In the genomic region with DNA sequence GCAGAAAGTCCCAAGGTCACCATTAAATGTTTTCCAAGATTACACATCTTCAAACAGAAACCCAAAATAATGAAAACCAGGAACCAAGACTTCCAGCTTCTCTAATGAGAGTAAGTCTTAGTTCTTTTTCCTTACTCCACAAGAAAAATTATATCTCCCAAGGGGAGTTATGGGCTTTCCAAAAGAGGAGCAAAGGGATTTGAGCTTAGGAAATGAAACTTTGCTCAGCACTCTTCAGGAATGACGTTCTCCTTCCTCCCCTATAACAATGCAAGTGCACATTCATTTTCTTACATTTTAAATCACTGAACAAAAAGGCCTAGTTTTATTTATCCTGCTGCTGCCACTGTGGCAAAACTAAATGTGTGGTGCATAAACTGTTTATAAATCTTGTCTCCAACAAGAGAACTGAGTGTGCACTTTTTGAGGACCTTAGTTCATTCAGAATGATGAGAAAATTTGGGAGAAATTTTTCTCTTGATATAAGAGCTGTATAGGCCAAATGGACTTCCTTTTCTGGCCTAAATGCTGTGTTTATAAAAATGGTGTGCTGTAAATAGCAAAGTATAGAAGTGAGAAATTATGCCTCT, we compare ENCODE assay signal across 1 cellular context.
TF ChIP-seq lines count a peak whose summit lies in the region.

No MANE protein-coding gene starts in this region.

TF ChIP-seq in HepG2, 621 proteins besides CTCF, POLR2A, EP300 and RAD21 (continued from another document):
- TF ChIP-seq, protein P1, sequence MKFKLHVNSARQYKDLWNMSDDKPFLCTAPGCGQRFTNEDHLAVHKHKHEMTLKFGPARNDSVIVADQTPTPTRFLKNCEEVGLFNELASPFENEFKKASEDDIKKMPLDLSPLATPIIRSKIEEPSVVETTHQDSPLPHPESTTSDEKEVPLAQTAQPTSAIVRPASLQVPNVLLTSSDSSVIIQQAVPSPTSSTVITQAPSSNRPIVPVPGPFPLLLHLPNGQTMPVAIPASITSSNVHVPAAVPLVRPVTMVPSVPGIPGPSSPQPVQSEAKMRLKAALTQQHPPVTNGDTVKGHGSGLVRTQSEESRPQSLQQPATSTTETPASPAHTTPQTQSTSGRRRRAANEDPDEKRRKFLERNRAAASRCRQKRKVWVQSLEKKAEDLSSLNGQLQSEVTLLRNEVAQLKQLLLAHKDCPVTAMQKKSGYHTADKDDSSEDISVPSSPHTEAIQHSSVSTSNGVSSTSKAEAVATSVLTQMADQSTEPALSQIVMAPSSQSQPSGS (CRISPR knock-in tag; IDR thresholded peaks at IDR 0.05), result no peak
- no peak for TF ChIP-seq ZNF709 (CRISPR knock-in tag; IDR thresholded peaks at IDR 0.05)
- TF ChIP-seq ZNF773 (CRISPR knock-in tag; IDR thresholded peaks at IDR 0.05; ENCODE audit: borderline replicate concordance), result no peak
- TF ChIP-seq, protein P2, sequence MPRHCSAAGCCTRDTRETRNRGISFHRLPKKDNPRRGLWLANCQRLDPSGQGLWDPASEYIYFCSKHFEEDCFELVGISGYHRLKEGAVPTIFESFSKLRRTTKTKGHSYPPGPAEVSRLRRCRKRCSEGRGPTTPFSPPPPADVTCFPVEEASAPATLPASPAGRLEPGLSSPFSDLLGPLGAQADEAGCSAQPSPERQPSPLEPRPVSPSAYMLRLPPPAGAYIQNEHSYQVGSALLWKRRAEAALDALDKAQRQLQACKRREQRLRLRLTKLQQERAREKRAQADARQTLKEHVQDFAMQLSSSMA (CRISPR knock-in tag; IDR thresholded peaks at IDR 0.05), result no peak
- TF ChIP-seq ZNF496 (CRISPR knock-in tag; IDR thresholded peaks at IDR 0.05; ENCODE audit: insufficient replicate concordance), result no peak
- TF ChIP-seq FOXK1 (CRISPR knock-in tag; IDR thresholded peaks at IDR 0.05; ENCODE audit: borderline replicate concordance, low read depth), result no peak
- no peak for TF ChIP-seq ZFP36L1 (CRISPR knock-in tag; IDR thresholded peaks at IDR 0.05)
- TF ChIP-seq, protein P3, sequence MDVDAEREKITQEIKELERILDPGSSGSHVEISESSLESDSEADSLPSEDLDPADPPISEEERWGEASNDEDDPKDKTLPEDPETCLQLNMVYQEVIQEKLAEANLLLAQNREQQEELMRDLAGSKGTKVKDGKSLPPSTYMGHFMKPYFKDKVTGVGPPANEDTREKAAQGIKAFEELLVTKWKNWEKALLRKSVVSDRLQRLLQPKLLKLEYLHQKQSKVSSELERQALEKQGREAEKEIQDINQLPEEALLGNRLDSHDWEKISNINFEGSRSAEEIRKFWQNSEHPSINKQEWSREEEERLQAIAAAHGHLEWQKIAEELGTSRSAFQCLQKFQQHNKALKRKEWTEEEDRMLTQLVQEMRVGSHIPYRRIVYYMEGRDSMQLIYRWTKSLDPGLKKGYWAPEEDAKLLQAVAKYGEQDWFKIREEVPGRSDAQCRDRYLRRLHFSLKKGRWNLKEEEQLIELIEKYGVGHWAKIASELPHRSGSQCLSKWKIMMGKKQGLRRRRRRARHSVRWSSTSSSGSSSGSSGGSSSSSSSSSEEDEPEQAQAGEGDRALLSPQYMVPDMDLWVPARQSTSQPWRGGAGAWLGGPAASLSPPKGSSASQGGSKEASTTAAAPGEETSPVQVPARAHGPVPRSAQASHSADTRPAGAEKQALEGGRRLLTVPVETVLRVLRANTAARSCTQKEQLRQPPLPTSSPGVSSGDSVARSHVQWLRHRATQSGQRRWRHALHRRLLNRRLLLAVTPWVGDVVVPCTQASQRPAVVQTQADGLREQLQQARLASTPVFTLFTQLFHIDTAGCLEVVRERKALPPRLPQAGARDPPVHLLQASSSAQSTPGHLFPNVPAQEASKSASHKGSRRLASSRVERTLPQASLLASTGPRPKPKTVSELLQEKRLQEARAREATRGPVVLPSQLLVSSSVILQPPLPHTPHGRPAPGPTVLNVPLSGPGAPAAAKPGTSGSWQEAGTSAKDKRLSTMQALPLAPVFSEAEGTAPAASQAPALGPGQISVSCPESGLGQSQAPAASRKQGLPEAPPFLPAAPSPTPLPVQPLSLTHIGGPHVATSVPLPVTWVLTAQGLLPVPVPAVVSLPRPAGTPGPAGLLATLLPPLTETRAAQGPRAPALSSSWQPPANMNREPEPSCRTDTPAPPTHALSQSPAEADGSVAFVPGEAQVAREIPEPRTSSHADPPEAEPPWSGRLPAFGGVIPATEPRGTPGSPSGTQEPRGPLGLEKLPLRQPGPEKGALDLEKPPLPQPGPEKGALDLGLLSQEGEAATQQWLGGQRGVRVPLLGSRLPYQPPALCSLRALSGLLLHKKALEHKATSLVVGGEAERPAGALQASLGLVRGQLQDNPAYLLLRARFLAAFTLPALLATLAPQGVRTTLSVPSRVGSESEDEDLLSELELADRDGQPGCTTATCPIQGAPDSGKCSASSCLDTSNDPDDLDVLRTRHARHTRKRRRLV (CRISPR knock-in tag; IDR thresholded peaks at IDR 0.05), result no peak
- TF ChIP-seq TSC22D2 (CRISPR knock-in tag; IDR thresholded peaks at IDR 0.05; ENCODE audit: borderline replicate concordance), result no peak
- TF ChIP-seq, protein P4, sequence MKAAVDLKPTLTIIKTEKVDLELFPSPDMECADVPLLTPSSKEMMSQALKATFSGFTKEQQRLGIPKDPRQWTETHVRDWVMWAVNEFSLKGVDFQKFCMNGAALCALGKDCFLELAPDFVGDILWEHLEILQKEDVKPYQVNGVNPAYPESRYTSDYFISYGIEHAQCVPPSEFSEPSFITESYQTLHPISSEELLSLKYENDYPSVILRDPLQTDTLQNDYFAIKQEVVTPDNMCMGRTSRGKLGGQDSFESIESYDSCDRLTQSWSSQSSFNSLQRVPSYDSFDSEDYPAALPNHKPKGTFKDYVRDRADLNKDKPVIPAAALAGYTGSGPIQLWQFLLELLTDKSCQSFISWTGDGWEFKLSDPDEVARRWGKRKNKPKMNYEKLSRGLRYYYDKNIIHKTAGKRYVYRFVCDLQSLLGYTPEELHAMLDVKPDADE (CRISPR knock-in tag; IDR thresholded peaks at IDR 0.05), result no peak
- TF ChIP-seq, protein P5, sequence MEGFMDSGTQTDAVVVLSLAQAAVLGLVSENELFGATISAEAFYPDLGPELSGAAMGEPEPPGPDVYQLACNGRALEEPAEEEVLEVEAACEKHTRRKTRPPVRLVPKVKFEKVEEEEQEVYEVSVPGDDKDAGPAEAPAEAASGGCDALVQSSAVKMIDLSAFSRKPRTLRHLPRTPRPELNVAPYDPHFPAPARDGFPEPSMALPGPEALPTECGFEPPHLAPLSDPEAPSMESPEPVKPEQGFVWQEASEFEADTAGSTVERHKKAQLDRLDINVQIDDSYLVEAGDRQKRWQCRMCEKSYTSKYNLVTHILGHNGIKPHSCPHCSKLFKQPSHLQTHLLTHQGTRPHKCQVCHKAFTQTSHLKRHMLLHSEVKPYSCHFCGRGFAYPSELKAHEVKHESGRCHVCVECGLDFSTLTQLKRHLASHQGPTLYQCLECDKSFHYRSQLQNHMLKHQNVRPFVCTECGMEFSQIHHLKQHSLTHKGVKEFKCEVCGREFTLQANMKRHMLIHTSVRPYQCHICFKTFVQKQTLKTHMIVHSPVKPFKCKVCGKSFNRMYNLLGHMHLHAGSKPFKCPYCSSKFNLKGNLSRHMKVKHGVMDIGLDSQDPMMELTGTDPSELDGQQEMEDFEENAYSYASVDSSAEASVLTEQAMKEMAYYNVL (CRISPR knock-in tag; IDR thresholded peaks at IDR 0.05; ENCODE audit: borderline replicate concordance), result no peak
